8 cellular contexts compared by ENCODE assay signal in genomic region chr21:42652527-42653491, GRCh38. TPM values are rescaled to one million over a fixed set of nuclear protein-coding genes. Genes with fewer than 3 reads are reported as not detected.
DNase-seq lines count a peak whose midpoint lies in the region; ATAC-seq and TF ChIP-seq lines count a peak whose summit lies in the region.

No MANE protein-coding gene starts in this region.

- H3K4me3 ChIP-seq in ascending aorta (peak overlapping the region; percentile 56 to 65), iPS DF 6.9 (ENCODE audit: low read length) (peak overlapping the region; percentile 53; the same call in 1 of the 2 replicates)

- peaks cover 7 to 9% of the 10 kb centered on the region in 2 donors for H3K4me1 ChIP-seq in ascending aorta
- peaks cover 18% of the 10 kb centered on the region for H3K4me1 ChIP-seq in iPS DF 6.9 (ENCODE audit: control insufficient read depth, insufficient read depth, low read length)

- H3K27me3 ChIP-seq in ascending aorta, result no peaks in the 10 kb centered on the region
- no peaks in the 10 kb centered on the region for H3K27me3 ChIP-seq in iPS DF 6.9 (ENCODE audit: control insufficient read depth, insufficient read depth, low read length)

- H3K27ac ChIP-seq in ascending aorta, result peak overlapping the region in 1 of 2 donors; percentile 19
- H3K27ac ChIP-seq in iPS DF 6.9 (ENCODE audit: low read length), result no peak overlapping the region

- ATAC-seq in HG03457 (IDR thresholded peaks at IDR 0.05; ENCODE audit: unreplicated experiment), result no peak
- ATAC-seq in HG03025 (IDR thresholded peaks at IDR 0.05; ENCODE audit: low FRiP score, unreplicated experiment), result no peak

- H3K36me3 ChIP-seq in ascending aorta (no peaks in the 10 kb centered on the region), iPS DF 6.9 (ENCODE audit: control insufficient read depth, insufficient read depth, low read length) (no peaks in the 10 kb centered on the region)

- WGBS in iPS DF 6.9 (ENCODE audit: insufficient coverage, insufficient read length), result no CpG with 5 or more reads among the region's 44 CpGs

- intact Hi-C loops in ascending aorta (cut with DNase I), result no loop called here

- H3K9me3 ChIP-seq in ascending aorta (no peaks in the 10 kb centered on the region), iPS DF 6.9 (ENCODE audit: control insufficient read depth, insufficient read depth, low read length) (no peaks in the 10 kb centered on the region)

- peak; percentile 44 for DNase-seq in COLO668 (lab: John Stamatoyannopoulos, UW; ENCODE audit: unreplicated experiment)
- DNase-seq in M059J (ENCODE audit: low read depth), result peak; percentile 78
- DNase-seq in ascending aorta (ENCODE audit: low spot score in 2 of 2), result peak; percentile 24 to 77
- no peak for DNase-seq in iPS DF 6.9 (ENCODE audit: low read depth, low spot score)
- DNase-seq in retina, result peak; percentile 88
- no peak for DNase-seq in NCI-H187 (lab: John Stamatoyannopoulos, UW)

- peak; percentile 22 to 46 (median 35) for TF ChIP-seq CTCF in ascending aorta (IDR thresholded peaks at IDR 0.05)

RNA-seq across cellular contexts. Expression of gene PDE9A, which starts 0.6 kb away (rescaled TPM):
- 0.07 TPM in 1 of 2 replicates, not detected in the other for total RNA-seq in M059J (2014; rRNA removed; shearing (Covaris generic))
- total RNA-seq in ascending aorta, result 2.2 TPM

Comparison
In these comparisons a context has a peak if more than half of its experiments do, and no peak if none do; other contexts are left out.
1. DNase-seq: peak in COLO668 (single experiment), M059J (single experiment), ascending aorta (2 of 2) and retina (single experiment); none in iPS DF 6.9 (single experiment) and NCI-H187 (0 of 2).